8 cellular contexts compared by ENCODE assay signal in genomic region chr19:46955114-46955812, GRCh38.
DNase-seq lines count a peak whose midpoint lies in the region; ATAC-seq and TF ChIP-seq lines count a peak whose summit lies in the region.

No MANE protein-coding gene starts in this region.

- no peak for TF ChIP-seq CTCF in MM.1S (IDR thresholded peaks at IDR 0.05; ENCODE audit: low read length)
- TF ChIP-seq CTCF in thoracic aorta (IDR thresholded peaks at IDR 0.05), result no peak

- no peaks in the 10 kb centered on the region for H3K27me3 Mint-ChIP-seq in CD4-positive, alpha-beta memory T cell
- H3K27me3 Mint-ChIP-seq in activated T-cell treated with anti-CD3 and anti-CD28 coated beads, Interleukin-2, amount 50 U/mL, for 4 hours (ENCODE audit: low read depth), result no peaks in the 10 kb centered on the region

- H3K27ac ChIP-seq in CD4-positive, alpha-beta memory T cell (ENCODE audit: low read depth, low read length), result peak overlapping the region; percentile 53
- peak overlapping the region; percentile 78 for H3K27ac ChIP-seq in MM.1S (ENCODE audit: low read length)
- no peak overlapping the region for H3K27ac ChIP-seq in thoracic aorta

- H3K4me1 Mint-ChIP-seq in CD4-positive, alpha-beta memory T cell, result peaks cover 64 to 86% (median 74%) of the 10 kb centered on the region in 4 donors
- H3K4me1 Mint-ChIP-seq in activated T-cell treated with anti-CD3 and anti-CD28 coated beads, Interleukin-2, amount 50 U/mL, for 4 hours (ENCODE audit: low read depth), result peaks cover 74% of the 10 kb centered on the region

- CTCF ChIA-PET in CD4-positive, alpha-beta memory T cell (lab: Charles Lee; ENCODE audit: partially characterized antibody), result interaction anchor here (0.6 to 7.7 kb wide), 19 partner anchors 8 to 205 kb away, joined by 3 to 50 read pairs (median 4); no protein-coding TSS in a partner anchor

- H3K9ac ChIP-seq in MM.1S (ENCODE audit: low read length), result peak overlapping the region; percentile 50

- H3K79me2 ChIP-seq in MM.1S (ENCODE audit: low read length), result 0 out of 2 replicates have a peak, but pooled peaks cover 12% of the 10 kb centered on the region

- peak; percentile 66 to 76 for ATAC-seq in activated T-cell treated with anti-CD3 and anti-CD28 coated beads, Interleukin-2, amount 50 U/mL, for 4 hours
- ATAC-seq in thoracic aorta (ENCODE audit: insufficient number of reproducible peaks, low FRiP score, low read depth), result no peak
- no peak for ATAC-seq in GM21786 (IDR thresholded peaks at IDR 0.05; ENCODE audit: unreplicated experiment)
- no peak for ATAC-seq in HG03571 (IDR thresholded peaks at IDR 0.05; ENCODE audit: unreplicated experiment)

- H3K4me1 ChIP-seq in CD4-positive, alpha-beta memory T cell (ENCODE audit: insufficient read depth, low read length), result peaks cover 93% of the 10 kb centered on the region
- peaks cover 32% of the 10 kb centered on the region for H3K4me1 ChIP-seq in MM.1S (ENCODE audit: low read length)
- peaks cover 17 to 43% of the 10 kb centered on the region in 2 donors for H3K4me1 ChIP-seq in thoracic aorta (ENCODE audit: control insufficient read depth in 1 of 2, low read depth in 2 of 2)

- H3K9me2 ChIP-seq in MM.1S (replicated peaks; ENCODE audit: insufficient read depth, low read length), result no peaks in the 10 kb centered on the region

- no peaks in the 10 kb centered on the region for H3K36me3 ChIP-seq in CD4-positive, alpha-beta memory T cell (ENCODE audit: insufficient read depth, low read length)
- no peaks in the 10 kb centered on the region for H3K36me3 ChIP-seq in MM.1S (replicated peaks; ENCODE audit: insufficient read depth, low read length)
- H3K36me3 ChIP-seq in thoracic aorta, result no peaks in the 10 kb centered on the region

- peak overlapping the region; percentile 37 for H2AFZ ChIP-seq in MM.1S (ENCODE audit: low read length)

- H3K27ac Mint-ChIP-seq in CD4-positive, alpha-beta memory T cell, result peak overlapping the region; percentile 91 to 96 (median 94)

- H3K36me3 Mint-ChIP-seq in CD4-positive, alpha-beta memory T cell, result peaks cover 4 to 10% of the 10 kb centered on the region in 2 donors
- H3K36me3 Mint-ChIP-seq in activated T-cell treated with anti-CD3 and anti-CD28 coated beads, Interleukin-2, amount 50 U/mL, for 4 hours (ENCODE audit: insufficient read depth), result no peaks in the 10 kb centered on the region

- H4K20me1 ChIP-seq in MM.1S (ENCODE audit: insufficient read depth, low read length), result no peaks in the 10 kb centered on the region

- no peaks in the 10 kb centered on the region for H3K27me3 ChIP-seq in CD4-positive, alpha-beta memory T cell (ENCODE audit: insufficient read depth, low read length)
- H3K27me3 ChIP-seq in MM.1S (replicated peaks; ENCODE audit: insufficient read depth, low read length) (no peaks in the 10 kb centered on the region), thoracic aorta (replicated peaks; ENCODE audit: insufficient read depth) (no peaks in the 10 kb centered on the region)

- intact Hi-C loops in CD4-positive, alpha-beta memory T cell (cut with micrococcal nuclease), result loop anchor here (1.0 to 5.0 kb wide), 5 partner anchors 20 to 99 kb away; partner anchors contain the start of gene ARHGAP35

- peak overlapping the region; percentile 51 to 62 for H3K4me3 ChIP-seq in CD4-positive, alpha-beta memory T cell (ENCODE audit: low read length in 2 of 2)
- H3K4me3 ChIP-seq in MM.1S (ENCODE audit: low read length) (peak overlapping the region; percentile 51), thoracic aorta (peak overlapping the region; percentile 34)

- DNase-seq in CD4-positive, alpha-beta memory T cell, result peak; percentile 68 to 79 (median 74)
- DNase-seq in MM.1S, result peak; percentile 74
- peak; percentile 20 for DNase-seq in activated T-cell treated with anti-CD3 and anti-CD28 coated beads, Interleukin-2, amount 50 U/mL, for 4 hours
- DNase-seq in kidney glomerular epithelial cell (lab: John Stamatoyannopoulos, UW), result peak; percentile 22
- DNase-seq in thoracic aorta (ENCODE audit: low spot score), result no peak
- no peak for DNase-seq in DMS53 treated with DMSO at 0.1 percent for 48 hours (lab: John Stamatoyannopoulos, UW; ENCODE audit: unreplicated experiment)

- H3K9me3 ChIP-seq in CD4-positive, alpha-beta memory T cell (ENCODE audit: control insufficient read depth in 1 of 2, low read length in 2 of 2), result no peaks in the 10 kb centered on the region
- no peaks in the 10 kb centered on the region for H3K9me3 ChIP-seq in MM.1S (replicated peaks; ENCODE audit: insufficient read depth, low read length)
- no peaks in the 10 kb centered on the region for H3K9me3 ChIP-seq in thoracic aorta

- POLR2A ChIA-PET in CD4-positive, alpha-beta memory T cell (lab: Charles Lee; ENCODE audit: partially characterized antibody), result interaction anchor here (0.6 to 6.0 kb wide), 24 partner anchors 9 to 167 kb away, joined by 3 to 90 read pairs (median 5); partner anchors contain the start of genes AP2S1 and ARHGAP35

- H3K9me3 Mint-ChIP-seq in CD4-positive, alpha-beta memory T cell, result peaks cover 0 to 2% (median 0%) of the 10 kb centered on the region in 8 donors
- no peaks in the 10 kb centered on the region for H3K9me3 Mint-ChIP-seq in activated T-cell treated with anti-CD3 and anti-CD28 coated beads, Interleukin-2, amount 50 U/mL, for 4 hours

- peak overlapping the region; percentile 84 for H3K4me2 ChIP-seq in MM.1S (ENCODE audit: low read depth, low read length)

- peak overlapping the region; percentile 75 to 92 (median 88) for H3K4me3 Mint-ChIP-seq in CD4-positive, alpha-beta memory T cell
- H3K4me3 Mint-ChIP-seq in activated T-cell treated with anti-CD3 and anti-CD28 coated beads, Interleukin-2, amount 50 U/mL, for 4 hours, result peak overlapping the region; percentile 84

- H3F3A ChIP-seq in MM.1S (ENCODE audit: insufficient read depth, low read length), result peaks cover 23% of the 10 kb centered on the region

Comparison
In these comparisons a context has a peak if more than half of its experiments do, and no peak if none do; other contexts are left out.
1. DNase-seq: peak in CD4-positive, alpha-beta memory T cell (5 of 5), MM.1S (single experiment), activated T-cell treated with anti-CD3 and anti-CD28 coated beads, Interleukin-2, amount 50 U/mL, for 4 hours (single experiment) and kidney glomerular epithelial cell (single experiment); none in thoracic aorta (single experiment) and DMS53 treated with DMSO at 0.1 percent for 48 hours (single experiment).
2. H3K27ac ChIP-seq: peak in CD4-positive, alpha-beta memory T cell (single experiment) and MM.1S (single experiment); none in thoracic aorta (0 of 2).
3. ATAC-seq: peak in activated T-cell treated with anti-CD3 and anti-CD28 coated beads, Interleukin-2, amount 50 U/mL, for 4 hours (2 of 2); none in thoracic aorta (single experiment), GM21786 (single experiment) and HG03571 (single experiment).
4. Peak in every context shown above with its lines, with median percentiles within 50 percentile points of each other: H3K4me3 ChIP-seq.